ENCODE assay signal across 1 cellular context in genomic region chr10:13795653-13796555, GRCh38.
TF ChIP-seq lines count a peak whose summit lies in the region.

No MANE protein-coding gene starts in this region.

TF ChIP-seq in GM23338, 12 proteins besides CTCF, POLR2A, EP300 and RAD21 (continued from another document):
- TF ChIP-seq, protein P1, sequence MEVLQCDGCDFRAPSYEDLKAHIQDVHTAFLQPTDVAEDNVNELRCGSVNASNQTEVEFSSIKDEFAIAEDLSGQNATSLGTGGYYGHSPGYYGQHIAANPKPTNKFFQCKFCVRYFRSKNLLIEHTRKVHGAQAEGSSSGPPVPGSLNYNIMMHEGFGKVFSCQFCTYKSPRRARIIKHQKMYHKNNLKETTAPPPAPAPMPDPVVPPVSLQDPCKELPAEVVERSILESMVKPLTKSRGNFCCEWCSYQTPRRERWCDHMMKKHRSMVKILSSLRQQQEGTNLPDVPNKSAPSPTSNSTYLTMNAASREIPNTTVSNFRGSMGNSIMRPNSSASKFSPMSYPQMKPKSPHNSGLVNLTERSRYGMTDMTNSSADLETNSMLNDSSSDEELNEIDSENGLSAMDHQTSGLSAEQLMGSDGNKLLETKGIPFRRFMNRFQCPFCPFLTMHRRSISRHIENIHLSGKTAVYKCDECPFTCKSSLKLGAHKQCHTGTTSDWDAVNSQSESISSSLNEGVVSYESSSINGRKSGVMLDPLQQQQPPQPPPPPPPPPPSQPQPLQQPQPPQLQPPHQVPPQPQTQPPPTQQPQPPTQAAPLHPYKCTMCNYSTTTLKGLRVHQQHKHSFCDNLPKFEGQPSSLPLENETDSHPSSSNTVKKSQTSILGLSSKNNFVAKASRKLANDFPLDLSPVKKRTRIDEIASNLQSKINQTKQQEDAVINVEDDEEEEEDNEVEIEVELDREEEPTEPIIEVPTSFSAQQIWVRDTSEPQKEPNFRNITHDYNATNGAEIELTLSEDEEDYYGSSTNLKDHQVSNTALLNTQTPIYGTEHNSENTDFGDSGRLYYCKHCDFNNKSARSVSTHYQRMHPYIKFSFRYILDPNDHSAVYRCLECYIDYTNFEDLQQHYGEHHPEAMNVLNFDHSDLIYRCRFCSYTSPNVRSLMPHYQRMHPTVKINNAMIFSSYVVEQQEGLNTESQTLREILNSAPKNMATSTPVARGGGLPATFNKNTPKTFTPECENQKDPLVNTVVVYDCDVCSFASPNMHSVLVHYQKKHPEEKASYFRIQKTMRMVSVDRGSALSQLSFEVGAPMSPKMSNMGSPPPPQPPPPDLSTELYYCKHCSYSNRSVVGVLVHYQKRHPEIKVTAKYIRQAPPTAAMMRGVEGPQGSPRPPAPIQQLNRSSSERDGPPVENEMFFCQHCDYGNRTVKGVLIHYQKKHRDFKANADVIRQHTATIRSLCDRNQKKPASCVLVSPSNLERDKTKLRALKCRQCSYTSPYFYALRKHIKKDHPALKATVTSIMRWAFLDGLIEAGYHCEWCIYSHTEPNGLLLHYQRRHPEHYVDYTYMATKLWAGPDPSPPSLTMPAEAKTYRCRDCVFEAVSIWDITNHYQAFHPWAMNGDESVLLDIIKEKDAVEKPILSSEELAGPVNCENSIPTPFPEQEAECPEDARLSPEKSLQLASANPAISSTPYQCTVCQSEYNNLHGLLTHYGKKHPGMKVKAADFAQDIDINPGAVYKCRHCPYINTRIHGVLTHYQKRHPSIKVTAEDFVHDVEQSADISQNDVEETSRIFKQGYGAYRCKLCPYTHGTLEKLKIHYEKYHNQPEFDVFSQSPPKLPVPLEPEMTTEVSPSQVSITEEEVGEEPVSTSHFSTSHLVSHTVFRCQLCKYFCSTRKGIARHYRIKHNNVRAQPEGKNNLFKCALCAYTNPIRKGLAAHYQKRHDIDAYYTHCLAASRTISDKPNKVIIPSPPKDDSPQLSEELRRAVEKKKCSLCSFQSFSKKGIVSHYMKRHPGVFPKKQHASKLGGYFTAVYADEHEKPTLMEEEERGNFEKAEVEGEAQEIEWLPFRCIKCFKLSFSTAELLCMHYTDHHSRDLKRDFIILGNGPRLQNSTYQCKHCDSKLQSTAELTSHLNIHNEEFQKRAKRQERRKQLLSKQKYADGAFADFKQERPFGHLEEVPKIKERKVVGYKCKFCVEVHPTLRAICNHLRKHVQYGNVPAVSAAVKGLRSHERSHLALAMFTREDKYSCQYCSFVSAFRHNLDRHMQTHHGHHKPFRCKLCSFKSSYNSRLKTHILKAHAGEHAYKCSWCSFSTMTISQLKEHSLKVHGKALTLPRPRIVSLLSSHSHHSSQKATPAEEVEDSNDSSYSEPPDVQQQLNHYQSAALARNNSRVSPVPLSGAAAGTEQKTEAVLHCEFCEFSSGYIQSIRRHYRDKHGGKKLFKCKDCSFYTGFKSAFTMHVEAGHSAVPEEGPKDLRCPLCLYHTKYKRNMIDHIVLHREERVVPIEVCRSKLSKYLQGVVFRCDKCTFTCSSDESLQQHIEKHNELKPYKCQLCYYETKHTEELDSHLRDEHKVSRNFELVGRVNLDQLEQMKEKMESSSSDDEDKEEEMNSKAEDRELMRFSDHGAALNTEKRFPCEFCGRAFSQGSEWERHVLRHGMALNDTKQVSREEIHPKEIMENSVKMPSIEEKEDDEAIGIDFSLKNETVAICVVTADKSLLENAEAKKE (CRISPR knock-in tag; IDR thresholded peaks at IDR 0.05), result no peak
- TF ChIP-seq EZH2 (IDR thresholded peaks at IDR 0.05; ENCODE audit: low read depth, unreplicated experiment), result no peak
- TF ChIP-seq ZNF331 (CRISPR knock-in tag; IDR thresholded peaks at IDR 0.05; ENCODE audit: low read depth), result no peak
- TF ChIP-seq ZNF114 (CRISPR knock-in tag; IDR thresholded peaks at IDR 0.05), result no peak
- no peak for TF ChIP-seq CREB1 (CRISPR knock-in tag; IDR thresholded peaks at IDR 0.05; ENCODE audit: low read depth)
